In genomic region chr9:133396952-133397351, GRCh38 we compare ENCODE assay signal across 10 cellular contexts. TPM values are rescaled to one million over a fixed set of nuclear protein-coding genes. Genes with fewer than 3 reads are reported as not detected.
DNase-seq lines count a peak whose midpoint lies in the region; ATAC-seq and TF ChIP-seq lines count a peak whose summit lies in the region.
"Had no signal": no experiment of that assay in that cellular context is flagged by ENCODE, and none has a peak within 500 bp of the region (broad histone marks: within the 10 kb centered on the region; RNA-seq: fewer than 3 reads in every experiment).

No MANE protein-coding gene starts in this region.

- ATAC-seq in activated T-helper 17 cell treated with anti-CD3 and anti-CD28 coated beads, Interleukin-2, amount 50 U/mL, for 72 hours (replicated peaks) = peak; percentile 37
- ATAC-seq in left lobe of liver (peak; percentile 45), HG02973 (IDR thresholded peaks at IDR 0.05; ENCODE audit: unreplicated experiment) (no peak), GM21447 (IDR thresholded peaks at IDR 0.05; ENCODE audit: unreplicated experiment) (no peak)

- no peak overlapping the region for H3K27ac Mint-ChIP-seq in activated T-helper 17 cell treated with anti-CD3 and anti-CD28 coated beads, Interleukin-2, amount 50 U/mL, for 72 hours

- CTCF ChIA-PET in HEK293T (lab: Yijun Ruan, JAX) = interaction anchor here (0.8 to 1.0 kb wide), 2 partner anchors 34 to 90 kb away, joined by 3 to 5 read pairs; no protein-coding TSS in a partner anchor

- no peaks in the 10 kb centered on the region for H3K27me3 Mint-ChIP-seq in activated T-helper 17 cell treated with anti-CD3 and anti-CD28 coated beads, Interleukin-2, amount 50 U/mL, for 72 hours

- no peaks in the 10 kb centered on the region for H4K20me1 ChIP-seq in DOHH2 (ENCODE audit: control insufficient read depth, insufficient read depth, low read depth, low read length)

- H3K36me3 ChIP-seq in DOHH2 (ENCODE audit: control insufficient read depth, low read length) = no peaks in the 10 kb centered on the region

- POLR2A ChIA-PET in HEK293T (lab: Yijun Ruan, JAX) = no interaction called here

- no peaks in the 10 kb centered on the region for H3K9me2 ChIP-seq in DOHH2 (replicated peaks; ENCODE audit: control insufficient read depth, low read length)

- no peaks in the 10 kb centered on the region for H3K9me3 Mint-ChIP-seq in activated T-helper 17 cell treated with anti-CD3 and anti-CD28 coated beads, Interleukin-2, amount 50 U/mL, for 72 hours

- TF ChIP-seq CTCF in DOHH2 (IDR thresholded peaks at IDR 0.05; ENCODE audit: low read depth, low read length, poor library complexity, severe bottlenecking) = peak; percentile 61

- DNase-seq in HEK293T (ENCODE audit: extremely low spot score) = peak; percentile 48
- no peak for DNase-seq in left lobe of liver (ENCODE audit: low spot score)
- DNase-seq in NCI-H2081 treated with DMSO at 0.1 percent for 48 hours (lab: John Stamatoyannopoulos, UW) = no peak
- no peak for DNase-seq in stimulated activated CD4-positive, alpha-beta T cell treated with anti-CD3 and anti-CD28 coated beads, Interleukin-15, amount 100 ng/mL, for 24 hours
- DNase-seq: hippocampal formation had no signal

- no peak overlapping the region for H3K27ac ChIP-seq in DOHH2 (ENCODE audit: low read depth, low read length)
- H3K27ac ChIP-seq: parathyroid adenoma had no signal

- H3K4me1 Mint-ChIP-seq in activated T-helper 17 cell treated with anti-CD3 and anti-CD28 coated beads, Interleukin-2, amount 50 U/mL, for 72 hours = no peaks in the 10 kb centered on the region

- no peaks in the 10 kb centered on the region for H3K9me3 ChIP-seq in DOHH2 (ENCODE audit: control insufficient read depth, insufficient read depth, low read length)

- no peaks in the 10 kb centered on the region for H3F3A ChIP-seq in DOHH2 (ENCODE audit: control insufficient read depth, insufficient read depth)

- H3K79me2 ChIP-seq in DOHH2 (ENCODE audit: control insufficient read depth, low read length) = no peaks in the 10 kb centered on the region
- H3K79me2 ChIP-seq: parathyroid adenoma had no signal

- no peaks in the 10 kb centered on the region for H3K4me1 ChIP-seq in DOHH2 (ENCODE audit: control insufficient read depth, low read length)
- H3K4me1 ChIP-seq: parathyroid adenoma had no signal

- no peak overlapping the region for H3K4me3 ChIP-seq in DOHH2 (ENCODE audit: low read length)

- no peak overlapping the region for H3K4me3 Mint-ChIP-seq in activated T-helper 17 cell treated with anti-CD3 and anti-CD28 coated beads, Interleukin-2, amount 50 U/mL, for 72 hours

- H3K4me2 ChIP-seq in DOHH2 (ENCODE audit: low read length) = no peak overlapping the region

- peaks cover 5% of the 10 kb centered on the region; the same call in 1 of the 2 replicates for H3K27me3 ChIP-seq in DOHH2 (ENCODE audit: control insufficient read depth, low read length)

- no peaks in the 10 kb centered on the region for H3K36me3 Mint-ChIP-seq in activated T-helper 17 cell treated with anti-CD3 and anti-CD28 coated beads, Interleukin-2, amount 50 U/mL, for 72 hours (ENCODE audit: low read depth)

TF ChIP-seq in HEK293T, 16 proteins besides CTCF, POLR2A, EP300 and RAD21:
- TF ChIP-seq ARNT (IDR thresholded peaks at IDR 0.05) = no peak

RNA-seq across cellular contexts. Expression of gene STKLD1, which starts 20.8 kb away (rescaled TPM):
- under 1 TPM in 1 of 2 donors, not detected in 1; 0.77 TPM for total RNA-seq in activated T-helper 17 cell treated with anti-CD3 and anti-CD28 coated beads, Interleukin-2, amount 50 U/mL, for 72 hours
- 0.83 TPM for total RNA-seq in left lobe of liver

RNA-seq across cellular contexts. Expression of gene REXO4, which starts 20.9 kb away (rescaled TPM):
- total RNA-seq in activated T-helper 17 cell treated with anti-CD3 and anti-CD28 coated beads, Interleukin-2, amount 50 U/mL, for 72 hours = 10 to 100 TPM; 26.1 to 36.5 TPM
- 12.3 TPM for total RNA-seq in left lobe of liver

RNA-seq across cellular contexts. Expression of gene SURF4, which starts 21.1 kb away (rescaled TPM):
- total RNA-seq in activated T-helper 17 cell treated with anti-CD3 and anti-CD28 coated beads, Interleukin-2, amount 50 U/mL, for 72 hours = 100 to 1,000 TPM; 315 to 380 TPM
- total RNA-seq in left lobe of liver = 225 TPM

RNA-seq across cellular contexts. Expression of gene ADAMTS13, which starts 25.2 kb away (rescaled TPM):
- 1 to 10 TPM; 1.2 to 3.9 TPM for total RNA-seq in activated T-helper 17 cell treated with anti-CD3 and anti-CD28 coated beads, Interleukin-2, amount 50 U/mL, for 72 hours
- total RNA-seq in left lobe of liver = 21.4 TPM

RNA-seq across cellular contexts. Expression of gene SURF2, which starts 40.6 kb away (rescaled TPM):
- total RNA-seq in activated T-helper 17 cell treated with anti-CD3 and anti-CD28 coated beads, Interleukin-2, amount 50 U/mL, for 72 hours = 10 to 100 TPM in 1 of 2 donors, 1 to 10 TPM in 1; 7.0 to 17.3 TPM
- total RNA-seq in left lobe of liver = 9.0 TPM

Comparison
In these comparisons a context has a peak if more than half of its experiments do, and no peak if none do; other contexts are left out.
1. ATAC-seq: peak in activated T-helper 17 cell treated with anti-CD3 and anti-CD28 coated beads, Interleukin-2, amount 50 U/mL, for 72 hours (single experiment) and left lobe of liver (single experiment); none in HG02973 (single experiment) and GM21447 (single experiment).